ENCODE assay signal across 14 cellular contexts in the genomic region with DNA sequence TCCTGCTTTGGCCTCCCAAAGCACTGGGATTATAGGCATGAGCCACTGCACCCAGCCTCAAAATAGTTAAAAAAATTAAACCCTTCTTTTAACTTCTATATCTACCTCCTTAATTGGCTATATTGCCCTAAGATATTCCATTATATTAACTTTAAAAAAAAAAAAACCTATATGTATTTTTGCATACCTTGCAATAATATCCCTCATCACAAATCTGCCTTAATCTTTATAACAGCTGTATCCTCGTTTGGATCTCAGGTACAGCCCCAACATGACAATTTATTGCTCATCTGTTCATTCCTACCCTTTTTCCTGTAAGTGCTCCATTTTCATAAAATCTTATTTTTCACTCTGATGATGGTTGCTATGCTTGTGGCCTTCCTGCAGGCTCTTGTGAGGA. TPM values are rescaled to one million over a fixed set of nuclear protein-coding genes. Genes with fewer than 3 reads are reported as not detected.
DNase-seq lines count a peak whose midpoint lies in the region; ATAC-seq lines count a peak whose summit lies in the region.
"Had no signal": no experiment of that assay in that cellular context is flagged by ENCODE, and none has a peak within 500 bp of the region (broad histone marks: within the 10 kb centered on the region; RNA-seq: fewer than 3 reads in every experiment).

No MANE protein-coding gene starts in this region.

- intact Hi-C loops in activated T-helper 2 cell treated with anti-CD3 and anti-CD28 coated beads, Interferon-gamma antibody, Interleukin-2, Interleukin-4, amounts not matched to agents 10 μg/mL and 5 μg/mL and 100 μg/mL, durations not matched to agents 14 hours and 24 hours and 36 hours (cut with micrococcal nuclease), result no loop called here

- no peak overlapping the region for H3K4me3 ChIP-seq in H7 (ENCODE audit: insufficient read depth, low read depth, low read length)

- peaks cover 24% of the 10 kb centered on the region for H3K36me3 ChIP-seq in H7 (replicated peaks; ENCODE audit: control insufficient read depth, insufficient read depth, low read length)

- no peaks in the 10 kb centered on the region for H3K9me3 Mint-ChIP-seq in T-helper 1 cell treated with Interleukin-12 subunit alpha and Interleukin-12 subunit beta and Interleukin-4 antibody, amounts not matched to agents 30 μg/mL and 1 μg/mL, for 36 hours
- no peaks in the 10 kb centered on the region for H3K9me3 Mint-ChIP-seq in activated naive CD8-positive, alpha-beta T cell (ENCODE audit: low read depth)
- no peaks in the 10 kb centered on the region for H3K9me3 Mint-ChIP-seq in activated naive CD8-positive, alpha-beta T cell treated with anti-CD3 and anti-CD28 coated beads, Interleukin-2, amount 50 U/mL, for 24 hours
- H3K9me3 Mint-ChIP-seq in activated T-helper 2 cell treated with anti-CD3 and anti-CD28 coated beads, Interferon-gamma antibody, Interleukin-2, Interleukin-4, amounts not matched to agents 10 μg/mL and 5 μg/mL and 100 μg/mL, durations not matched to agents 14 hours and 24 hours and 36 hours, result no peaks in the 10 kb centered on the region
- no peaks in the 10 kb centered on the region for H3K9me3 Mint-ChIP-seq in stimulated activated memory B cell treated with anti-CD40 and anti-IgM and Interleukin-4, amounts not matched to agents 10 μg/mL and 1 μg/mL and 100 μg/mL, for 72 hours
- H3K9me3 Mint-ChIP-seq: CD4-positive, alpha-beta memory T cell; IgD-negative memory B cell had no signal

- no peak overlapping the region for H3K4me3 Mint-ChIP-seq in T-helper 1 cell treated with Interleukin-12 subunit alpha and Interleukin-12 subunit beta and Interleukin-4 antibody, amounts not matched to agents 30 μg/mL and 1 μg/mL, for 36 hours
- no peak overlapping the region for H3K4me3 Mint-ChIP-seq in activated naive CD8-positive, alpha-beta T cell
- no peak overlapping the region for H3K4me3 Mint-ChIP-seq in activated naive CD8-positive, alpha-beta T cell treated with anti-CD3 and anti-CD28 coated beads, Interleukin-2, amount 50 U/mL, for 24 hours
- H3K4me3 Mint-ChIP-seq in activated T-helper 2 cell treated with anti-CD3 and anti-CD28 coated beads, Interferon-gamma antibody, Interleukin-2, Interleukin-4, amounts not matched to agents 10 μg/mL and 5 μg/mL and 100 μg/mL, durations not matched to agents 14 hours and 24 hours and 36 hours (ENCODE audit: low read depth), result no peak overlapping the region
- H3K4me3 Mint-ChIP-seq in stimulated activated memory B cell treated with anti-CD40 and anti-IgM and Interleukin-4, amounts not matched to agents 10 μg/mL and 1 μg/mL and 100 μg/mL, for 72 hours, result no peak overlapping the region
- H3K4me3 Mint-ChIP-seq: CD4-positive, alpha-beta memory T cell; IgD-negative memory B cell had no signal

- DNase-seq in T-helper 1 cell (no peak), MV-4-11 (lab: John Stamatoyannopoulos, UW) (no peak), H7 (no peak)
- DNase-seq in activated naive CD8-positive, alpha-beta T cell treated with anti-CD3 and anti-CD28 coated beads, Interleukin-2, amount 50 U/mL, for 24 hours, result no peak
- no peak for DNase-seq in activated T-helper 2 cell treated with anti-CD3 and anti-CD28 coated beads, Interferon-gamma antibody, Interleukin-2, Interleukin-4, amounts not matched to agents 10 μg/mL and 5 μg/mL and 100 μg/mL, durations not matched to agents 14 hours and 24 hours and 36 hours (ENCODE audit: low spot score)
- DNase-seq: CD4-positive, alpha-beta memory T cell; DND-41; NCI-H187 treated with DMSO at 0.1 percent for 48 hours had no signal

- no peaks in the 10 kb centered on the region for H3K27me3 Mint-ChIP-seq in T-helper 1 cell treated with Interleukin-12 subunit alpha and Interleukin-12 subunit beta and Interleukin-4 antibody, amounts not matched to agents 30 μg/mL and 1 μg/mL, for 36 hours (ENCODE audit: low read depth)
- H3K27me3 Mint-ChIP-seq in activated naive CD8-positive, alpha-beta T cell, result no peaks in the 10 kb centered on the region
- no peaks in the 10 kb centered on the region for H3K27me3 Mint-ChIP-seq in activated naive CD8-positive, alpha-beta T cell treated with anti-CD3 and anti-CD28 coated beads, Interleukin-2, amount 50 U/mL, for 24 hours
- no peaks in the 10 kb centered on the region for H3K27me3 Mint-ChIP-seq in activated T-helper 2 cell treated with anti-CD3 and anti-CD28 coated beads, Interferon-gamma antibody, Interleukin-2, Interleukin-4, amounts not matched to agents 10 μg/mL and 5 μg/mL and 100 μg/mL, durations not matched to agents 14 hours and 24 hours and 36 hours (ENCODE audit: low read depth)
- no peaks in the 10 kb centered on the region for H3K27me3 Mint-ChIP-seq in stimulated activated memory B cell treated with anti-CD40 and anti-IgM and Interleukin-4, amounts not matched to agents 10 μg/mL and 1 μg/mL and 100 μg/mL, for 72 hours
- H3K27me3 Mint-ChIP-seq: CD4-positive, alpha-beta memory T cell; IgD-negative memory B cell had no signal

- no peaks in the 10 kb centered on the region for H3K27me3 ChIP-seq in H7 (ENCODE audit: control insufficient read depth, insufficient read depth, low read length)
- H3K27me3 ChIP-seq: BE2C had no signal

- peaks cover 46% of the 10 kb centered on the region for H3K36me3 Mint-ChIP-seq in T-helper 1 cell treated with Interleukin-12 subunit alpha and Interleukin-12 subunit beta and Interleukin-4 antibody, amounts not matched to agents 30 μg/mL and 1 μg/mL, for 36 hours (ENCODE audit: low read depth)
- H3K36me3 Mint-ChIP-seq in activated naive CD8-positive, alpha-beta T cell, result peaks cover 19% of the 10 kb centered on the region
- H3K36me3 Mint-ChIP-seq in activated naive CD8-positive, alpha-beta T cell treated with anti-CD3 and anti-CD28 coated beads, Interleukin-2, amount 50 U/mL, for 24 hours (ENCODE audit: low read depth), result peaks cover 53% of the 10 kb centered on the region
- peaks cover 67% of the 10 kb centered on the region for H3K36me3 Mint-ChIP-seq in activated T-helper 2 cell treated with anti-CD3 and anti-CD28 coated beads, Interferon-gamma antibody, Interleukin-2, Interleukin-4, amounts not matched to agents 10 μg/mL and 5 μg/mL and 100 μg/mL, durations not matched to agents 14 hours and 24 hours and 36 hours (ENCODE audit: low read depth)
- H3K36me3 Mint-ChIP-seq in stimulated activated memory B cell treated with anti-CD40 and anti-IgM and Interleukin-4, amounts not matched to agents 10 μg/mL and 1 μg/mL and 100 μg/mL, for 72 hours, result peaks cover 56% of the 10 kb centered on the region
- H3K36me3 Mint-ChIP-seq: IgD-negative memory B cell had no signal

- H3K27ac Mint-ChIP-seq in T-helper 1 cell treated with Interleukin-12 subunit alpha and Interleukin-12 subunit beta and Interleukin-4 antibody, amounts not matched to agents 30 μg/mL and 1 μg/mL, for 36 hours, result peak overlapping the region; percentile 11
- H3K27ac Mint-ChIP-seq in activated naive CD8-positive, alpha-beta T cell, result peak overlapping the region; percentile 75
- H3K27ac Mint-ChIP-seq in activated naive CD8-positive, alpha-beta T cell treated with anti-CD3 and anti-CD28 coated beads, Interleukin-2, amount 50 U/mL, for 24 hours, result no peak overlapping the region
- H3K27ac Mint-ChIP-seq in activated T-helper 2 cell treated with anti-CD3 and anti-CD28 coated beads, Interferon-gamma antibody, Interleukin-2, Interleukin-4, amounts not matched to agents 10 μg/mL and 5 μg/mL and 100 μg/mL, durations not matched to agents 14 hours and 24 hours and 36 hours, result peak overlapping the region; percentile 82
- H3K27ac Mint-ChIP-seq in stimulated activated memory B cell treated with anti-CD40 and anti-IgM and Interleukin-4, amounts not matched to agents 10 μg/mL and 1 μg/mL and 100 μg/mL, for 72 hours, result peak overlapping the region; percentile 27

- H3K4me1 Mint-ChIP-seq in T-helper 1 cell treated with Interleukin-12 subunit alpha and Interleukin-12 subunit beta and Interleukin-4 antibody, amounts not matched to agents 30 μg/mL and 1 μg/mL, for 36 hours (ENCODE audit: low read depth), result peaks cover 25% of the 10 kb centered on the region
- peaks cover 30% of the 10 kb centered on the region for H3K4me1 Mint-ChIP-seq in activated naive CD8-positive, alpha-beta T cell (ENCODE audit: low read depth)
- H3K4me1 Mint-ChIP-seq in activated naive CD8-positive, alpha-beta T cell treated with anti-CD3 and anti-CD28 coated beads, Interleukin-2, amount 50 U/mL, for 24 hours, result peaks cover 28% of the 10 kb centered on the region
- H3K4me1 Mint-ChIP-seq in activated T-helper 2 cell treated with anti-CD3 and anti-CD28 coated beads, Interferon-gamma antibody, Interleukin-2, Interleukin-4, amounts not matched to agents 10 μg/mL and 5 μg/mL and 100 μg/mL, durations not matched to agents 14 hours and 24 hours and 36 hours (ENCODE audit: low read depth), result peaks cover 18% of the 10 kb centered on the region
- peaks cover 7% of the 10 kb centered on the region for H3K4me1 Mint-ChIP-seq in stimulated activated memory B cell treated with anti-CD40 and anti-IgM and Interleukin-4, amounts not matched to agents 10 μg/mL and 1 μg/mL and 100 μg/mL, for 72 hours

- no peak for ATAC-seq in activated naive CD8-positive, alpha-beta T cell treated with anti-CD3 and anti-CD28 coated beads, Interleukin-2, amount 50 U/mL, for 24 hours
- no peak for ATAC-seq in stimulated activated memory B cell treated with anti-CD40 and anti-IgM and Interleukin-4, amounts not matched to agents 10 μg/mL and 1 μg/mL and 100 μg/mL, for 72 hours

RNA-seq across cellular contexts. Expression of a gene that starts 12.7 kb away (rescaled TPM):
- 35.8 and 43.7 TPM in 2 replicates for total RNA-seq in activated T-helper 2 cell treated with anti-CD3 and anti-CD28 coated beads, Interferon-gamma antibody, Interleukin-2, Interleukin-4, amounts not matched to agents 10 μg/mL and 5 μg/mL and 100 μg/mL, durations not matched to agents 14 hours and 24 hours and 36 hours
- total RNA-seq in H7 (2014; rRNA removed; shearing (Covaris generic)), result 72.2 and 87.0 TPM in 2 replicates

RNA-seq across cellular contexts. Expression of a gene that starts 31.3 kb away (rescaled TPM):
- total RNA-seq in activated T-helper 2 cell treated with anti-CD3 and anti-CD28 coated beads, Interferon-gamma antibody, Interleukin-2, Interleukin-4, amounts not matched to agents 10 μg/mL and 5 μg/mL and 100 μg/mL, durations not matched to agents 14 hours and 24 hours and 36 hours, result 22.0 and 24.1 TPM in 2 replicates
- total RNA-seq in H7 (2014; rRNA removed; shearing (Covaris generic)), result 52.3 and 55.3 TPM in 2 replicates

RNA-seq across cellular contexts. Expression of a gene that starts 42.2 kb away (rescaled TPM):
- total RNA-seq in activated T-helper 2 cell treated with anti-CD3 and anti-CD28 coated beads, Interferon-gamma antibody, Interleukin-2, Interleukin-4, amounts not matched to agents 10 μg/mL and 5 μg/mL and 100 μg/mL, durations not matched to agents 14 hours and 24 hours and 36 hours, result 1.1 and 1.3 TPM in 2 replicates
- total RNA-seq in H7 (2014; rRNA removed; shearing (Covaris generic)), result 0.10 TPM in 1 of 2 replicates, not detected in the other
- total RNA-seq: CD4-positive, alpha-beta memory T cell; HT-29 had no signal
